In the genomic region with DNA sequence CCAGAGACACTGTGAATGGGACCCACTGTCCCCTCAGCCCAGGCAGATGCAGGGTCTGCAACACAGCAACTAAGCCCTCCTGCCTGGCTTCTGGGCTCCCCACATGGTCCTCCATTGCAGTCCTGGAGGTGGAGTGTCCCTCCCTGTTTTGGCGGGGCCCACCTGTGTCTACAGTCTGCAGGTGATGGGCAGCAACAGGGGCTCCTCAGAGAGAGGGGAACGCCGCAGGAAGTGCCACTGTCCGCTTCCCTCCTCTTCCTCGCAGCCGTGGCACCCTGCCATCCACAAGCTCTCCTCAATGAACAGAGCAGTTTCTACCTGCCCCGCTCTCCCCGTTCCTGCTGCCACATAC, we compare ENCODE assay signal across 10 cellular contexts. TPM values are rescaled to one million over a fixed set of nuclear protein-coding genes. Genes with fewer than 3 reads are reported as not detected.
A peak's percentile ranks its signal among the peaks of the same experiment; 100 is the strongest.
DNase-seq lines count a peak whose midpoint lies in the region; ATAC-seq, FAIRE-seq and TF ChIP-seq lines count a peak whose summit lies in the region.
"Had no signal": no experiment of that assay in that cellular context is flagged by ENCODE, and none has a peak within 500 bp of the region (broad histone marks: within the 10 kb centered on the region; RNA-seq: fewer than 3 reads in every experiment).

No MANE protein-coding gene starts in this region.

- H3K36me3 Mint-ChIP-seq in CD4-positive, CD25-positive, alpha-beta regulatory T cell = peaks cover 13% of the 10 kb centered on the region
- H3K36me3 Mint-ChIP-seq in activated naive CD8-positive, alpha-beta T cell treated with anti-CD3 and anti-CD28 coated beads, Interleukin-2, amount 10 ng/mL, durations not matched to agents 7 days and 5 days = peaks cover 18% of the 10 kb centered on the region

- H3K27ac ChIP-seq in CD4-positive, CD25-positive, alpha-beta regulatory T cell (ENCODE audit: insufficient read depth, low read length, poor library complexity, severe bottlenecking) = peak overlapping the region; percentile 79
- no peak overlapping the region for H3K27ac ChIP-seq in neuronal stem cell (replicated peaks; ENCODE audit: low read length)

- H3K79me1 ChIP-seq in neuronal stem cell (ENCODE audit: low read depth, low read length) = peaks cover 8% of the 10 kb centered on the region

- H3K4ac ChIP-seq in neuronal stem cell (ENCODE audit: low read length) = no peak overlapping the region

- POLR2A ChIA-PET in activated naive CD8-positive, alpha-beta T cell treated with anti-CD3 and anti-CD28 coated beads, Interleukin-2, amount 10 ng/mL, durations not matched to agents 7 days and 5 days (lab: Charles Lee) = interaction anchor here (1.0 to 2.4 kb wide), 5 partner anchors 8 to 16 kb away, joined by 3 to 22 read pairs (median 10); partner anchors contain the start of gene CAMK2G

- no peak overlapping the region for H2AK5ac ChIP-seq in neuronal stem cell (ENCODE audit: low read depth, low read length)

- H3K4me3 ChIP-seq in CD4-positive, CD25-positive, alpha-beta regulatory T cell (ENCODE audit: low read depth, low read length) = peak overlapping the region; percentile 69
- peak overlapping the region in 1 of 2 donors; percentile 41 for H3K4me3 ChIP-seq in neuronal stem cell (ENCODE audit: low read length in 2 of 2)

- H2BK12ac ChIP-seq in neuronal stem cell (ENCODE audit: low read length) = no peak overlapping the region

- H3K27me3 ChIP-seq in CD4-positive, CD25-positive, alpha-beta regulatory T cell (ENCODE audit: control insufficient read depth, insufficient read depth, low read length) = no peaks in the 10 kb centered on the region
- no peaks in the 10 kb centered on the region for H3K27me3 ChIP-seq in neuronal stem cell (ENCODE audit: control insufficient read depth in 3 of 3, insufficient read depth in 3 of 3, low read depth in 1 of 3, low read length in 3 of 3)

- H3K18ac ChIP-seq in neuronal stem cell (ENCODE audit: low read length) = no peak overlapping the region

- H2BK5ac ChIP-seq in neuronal stem cell (ENCODE audit: low read length) = no peak overlapping the region

- peak in 1 of 2 donors; percentile 27 for ATAC-seq in CD4-positive, CD25-positive, alpha-beta regulatory T cell (ENCODE audit: low read depth in 2 of 2)
- ATAC-seq in HG03139 (IDR thresholded peaks at IDR 0.05; ENCODE audit: unreplicated experiment) = peak; percentile 13
- ATAC-seq in activated naive CD8-positive, alpha-beta T cell treated with anti-CD3 and anti-CD28 coated beads, Interleukin-2, amount 10 ng/mL, durations not matched to agents 7 days and 5 days (ENCODE audit: low read depth) = no peak

- H4K91ac ChIP-seq in neuronal stem cell (ENCODE audit: low read depth, low read length, poor library complexity) = no peak overlapping the region

- H3K36me3 ChIP-seq in CD4-positive, CD25-positive, alpha-beta regulatory T cell (ENCODE audit: control insufficient read depth, insufficient read depth, low read length) = peaks cover 39% of the 10 kb centered on the region
- H3K36me3 ChIP-seq in neuronal stem cell (replicated peaks in 1 of 2; ENCODE audit: control insufficient read depth in 2 of 2, insufficient read depth in 2 of 2, low read length in 2 of 2) = peaks cover 21 to 57% of the 10 kb centered on the region in 2 donors

- H3K14ac ChIP-seq in neuronal stem cell (ENCODE audit: low read length) = no peak overlapping the region

- no peak overlapping the region for H3K4me2 ChIP-seq in neuronal stem cell (ENCODE audit: insufficient read depth, low read length, poor library complexity, severe bottlenecking)

- DNase-seq in CD4-positive, CD25-positive, alpha-beta regulatory T cell = no peak
- DNase-seq in activated naive CD8-positive, alpha-beta T cell treated with anti-CD3 and anti-CD28 coated beads, Interleukin-2, amount 10 ng/mL, durations not matched to agents 7 days and 5 days = no peak
- no peak for DNase-seq in neuronal stem cell (ENCODE audit: low spot score)
- DNase-seq in D721Med (ENCODE audit: insufficient read length, low spot score) = no peak
- DNase-seq in NCI-H345 treated with DMSO at 0.1 percent for 48 hours (lab: John Stamatoyannopoulos, UW; ENCODE audit: unreplicated experiment) = no peak
- DNase-seq in kidney tubule cell (ENCODE audit: low spot score) = no peak
- DNase-seq in NCI-H69 (lab: John Stamatoyannopoulos, UW) = no peak

- H3K27ac Mint-ChIP-seq in CD4-positive, CD25-positive, alpha-beta regulatory T cell = peak overlapping the region; percentile 96 to 100 (median 97)
- H3K27ac Mint-ChIP-seq in activated naive CD8-positive, alpha-beta T cell treated with anti-CD3 and anti-CD28 coated beads, Interleukin-2, amount 10 ng/mL, durations not matched to agents 7 days and 5 days = peak overlapping the region; percentile 98
- H3K27ac Mint-ChIP-seq: mesothelial cell of epicardium had no signal

- H4K8ac ChIP-seq in neuronal stem cell (ENCODE audit: low read depth, low read length) = no peak overlapping the region

- H3K4me3 Mint-ChIP-seq in CD4-positive, CD25-positive, alpha-beta regulatory T cell = peak overlapping the region; percentile 85 to 91 (median 88)
- H3K4me3 Mint-ChIP-seq in activated naive CD8-positive, alpha-beta T cell treated with anti-CD3 and anti-CD28 coated beads, Interleukin-2, amount 10 ng/mL, durations not matched to agents 7 days and 5 days = peak overlapping the region; percentile 77
- H3K4me3 Mint-ChIP-seq: mesothelial cell of epicardium had no signal

- no peaks in the 10 kb centered on the region for H3K27me3 Mint-ChIP-seq in CD4-positive, CD25-positive, alpha-beta regulatory T cell
- no peaks in the 10 kb centered on the region for H3K27me3 Mint-ChIP-seq in activated naive CD8-positive, alpha-beta T cell treated with anti-CD3 and anti-CD28 coated beads, Interleukin-2, amount 10 ng/mL, durations not matched to agents 7 days and 5 days

- H3K23ac ChIP-seq in neuronal stem cell (ENCODE audit: low read depth, low read length, poor library complexity) = peak overlapping the region; percentile 69

- no peaks in the 10 kb centered on the region for H3K9me3 ChIP-seq in CD4-positive, CD25-positive, alpha-beta regulatory T cell (ENCODE audit: control insufficient read depth in 2 of 2, low read length in 2 of 2)
- peaks cover 0 to 1% of the 10 kb centered on the region in 2 donors for H3K9me3 ChIP-seq in neuronal stem cell (replicated peaks in 1 of 2; ENCODE audit: control insufficient read depth in 2 of 2, insufficient read depth in 1 of 2, low read depth in 1 of 2, low read length in 2 of 2)

- no peak overlapping the region for H2BK15ac ChIP-seq in neuronal stem cell (ENCODE audit: low read length)

- FAIRE-seq in D721Med (lab: Jason Lieb, UNC) = no peak
- FAIRE-seq: colon had no signal

- H3K9me3 Mint-ChIP-seq in CD4-positive, CD25-positive, alpha-beta regulatory T cell = no peaks in the 10 kb centered on the region
- H3K9me3 Mint-ChIP-seq in activated naive CD8-positive, alpha-beta T cell treated with anti-CD3 and anti-CD28 coated beads, Interleukin-2, amount 10 ng/mL, durations not matched to agents 7 days and 5 days = no peaks in the 10 kb centered on the region
- H3K9me3 Mint-ChIP-seq: mesothelial cell of epicardium had no signal

- H3K4me1 Mint-ChIP-seq in CD4-positive, CD25-positive, alpha-beta regulatory T cell = peaks cover 9 to 95% (median 53%) of the 10 kb centered on the region in 4 donors
- peaks cover 63% of the 10 kb centered on the region for H3K4me1 Mint-ChIP-seq in activated naive CD8-positive, alpha-beta T cell treated with anti-CD3 and anti-CD28 coated beads, Interleukin-2, amount 10 ng/mL, durations not matched to agents 7 days and 5 days

- no CpG with 5 or more reads among the region's 8 CpGs for WGBS in neuronal stem cell (ENCODE audit: extremely low coverage in 2 of 2, insufficient read length in 2 of 2, insufficient replicate concordance in 1 of 2), 2 donors

- H3K4me1 ChIP-seq in CD4-positive, CD25-positive, alpha-beta regulatory T cell (ENCODE audit: control insufficient read depth, insufficient read depth, low read length, poor library complexity, severe bottlenecking) = peaks cover 80% of the 10 kb centered on the region
- H3K4me1 ChIP-seq in neuronal stem cell (ENCODE audit: control insufficient read depth in 2 of 2, insufficient read depth in 1 of 2, low read depth in 1 of 2, low read length in 2 of 2) = peaks cover 0 to 2% of the 10 kb centered on the region in 2 donors

- H2AFZ ChIP-seq in neuronal stem cell (ENCODE audit: low read length) = no peak overlapping the region

- no peak overlapping the region for H2BK120ac ChIP-seq in neuronal stem cell (ENCODE audit: low read depth, low read length)

- TF ChIP-seq CTCF in D721Med (IDR thresholded peaks at IDR 0.05; ENCODE audit: insufficient read depth, missing control alignments) = no peak

- H3K9ac ChIP-seq in neuronal stem cell (ENCODE audit: low read depth, low read length, poor library complexity) = no peak overlapping the region

RNA-seq across cellular contexts. Expression of gene CAMK2G, which starts 9.3 kb away (rescaled TPM):
- 58.8 TPM for total RNA-seq in CD4-positive, CD25-positive, alpha-beta regulatory T cell
- polyA plus RNA-seq in CD4-positive, CD25-positive, alpha-beta regulatory T cell = 1 to 10 TPM; 4.3 to 5.3 (median 4.7) TPM
- total RNA-seq in activated naive CD8-positive, alpha-beta T cell treated with anti-CD3 and anti-CD28 coated beads, Interleukin-2, amount 10 ng/mL, durations not matched to agents 7 days and 5 days = 10 to 100 TPM; 48.6 to 53.5 TPM
- 30.5 TPM for polyA plus RNA-seq in neuronal stem cell (2013, experiment 1 of 2)
- polyA plus RNA-seq in neuronal stem cell (2013, experiment 2 of 2) = 31.7 TPM

RNA-seq across cellular contexts. Expression of gene PLAU, which starts 45.8 kb away (rescaled TPM):
- total RNA-seq in CD4-positive, CD25-positive, alpha-beta regulatory T cell = 0.35 TPM
- not detected for polyA plus RNA-seq in CD4-positive, CD25-positive, alpha-beta regulatory T cell
- under 1 TPM; 0.61 to 0.62 TPM for total RNA-seq in activated naive CD8-positive, alpha-beta T cell treated with anti-CD3 and anti-CD28 coated beads, Interleukin-2, amount 10 ng/mL, durations not matched to agents 7 days and 5 days
- 8.0 TPM for polyA plus RNA-seq in neuronal stem cell (2013, experiment 1 of 2)
- 7.7 TPM for polyA plus RNA-seq in neuronal stem cell (2013, experiment 2 of 2)

RNA-seq across cellular contexts. Expression of gene NDST2, which starts 53.7 kb away (rescaled TPM):
- 74.4 TPM for total RNA-seq in CD4-positive, CD25-positive, alpha-beta regulatory T cell
- 10 to 100 TPM; 20.6 to 28.5 (median 24.6) TPM for polyA plus RNA-seq in CD4-positive, CD25-positive, alpha-beta regulatory T cell
- 10 to 100 TPM; 80.1 to 82.0 TPM for total RNA-seq in activated naive CD8-positive, alpha-beta T cell treated with anti-CD3 and anti-CD28 coated beads, Interleukin-2, amount 10 ng/mL, durations not matched to agents 7 days and 5 days
- polyA plus RNA-seq in neuronal stem cell (2013, experiment 1 of 2) = 14.3 TPM
- polyA plus RNA-seq in neuronal stem cell (2013, experiment 2 of 2) = 14.9 TPM
